ENCODE assay signal across 1 cellular context in the genomic region with DNA sequence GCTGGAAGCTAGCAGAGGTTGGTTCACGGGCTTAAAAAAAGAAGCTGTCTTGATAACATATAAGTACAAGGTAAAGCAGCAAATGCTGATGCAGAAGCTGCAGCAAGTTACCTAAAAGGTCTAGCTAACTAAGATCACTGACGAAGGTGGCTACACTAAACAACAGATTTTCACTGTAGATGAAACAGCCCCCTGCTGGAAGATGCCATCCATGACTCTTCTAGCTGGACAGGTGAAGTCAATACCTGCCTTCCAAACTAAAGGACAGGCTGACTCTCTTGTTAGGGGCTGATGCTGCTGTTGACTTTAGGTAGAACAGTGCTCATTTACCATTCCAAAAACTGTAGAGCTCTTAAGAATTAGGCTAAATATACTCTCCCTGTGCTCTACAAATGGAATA.
TF ChIP-seq lines count a peak whose summit lies in the region.

No MANE protein-coding gene starts in this region.

TF ChIP-seq in WTC11, 78 proteins besides CTCF, POLR2A, EP300 and RAD21 (continued from another document):
- TF ChIP-seq, protein P1, sequence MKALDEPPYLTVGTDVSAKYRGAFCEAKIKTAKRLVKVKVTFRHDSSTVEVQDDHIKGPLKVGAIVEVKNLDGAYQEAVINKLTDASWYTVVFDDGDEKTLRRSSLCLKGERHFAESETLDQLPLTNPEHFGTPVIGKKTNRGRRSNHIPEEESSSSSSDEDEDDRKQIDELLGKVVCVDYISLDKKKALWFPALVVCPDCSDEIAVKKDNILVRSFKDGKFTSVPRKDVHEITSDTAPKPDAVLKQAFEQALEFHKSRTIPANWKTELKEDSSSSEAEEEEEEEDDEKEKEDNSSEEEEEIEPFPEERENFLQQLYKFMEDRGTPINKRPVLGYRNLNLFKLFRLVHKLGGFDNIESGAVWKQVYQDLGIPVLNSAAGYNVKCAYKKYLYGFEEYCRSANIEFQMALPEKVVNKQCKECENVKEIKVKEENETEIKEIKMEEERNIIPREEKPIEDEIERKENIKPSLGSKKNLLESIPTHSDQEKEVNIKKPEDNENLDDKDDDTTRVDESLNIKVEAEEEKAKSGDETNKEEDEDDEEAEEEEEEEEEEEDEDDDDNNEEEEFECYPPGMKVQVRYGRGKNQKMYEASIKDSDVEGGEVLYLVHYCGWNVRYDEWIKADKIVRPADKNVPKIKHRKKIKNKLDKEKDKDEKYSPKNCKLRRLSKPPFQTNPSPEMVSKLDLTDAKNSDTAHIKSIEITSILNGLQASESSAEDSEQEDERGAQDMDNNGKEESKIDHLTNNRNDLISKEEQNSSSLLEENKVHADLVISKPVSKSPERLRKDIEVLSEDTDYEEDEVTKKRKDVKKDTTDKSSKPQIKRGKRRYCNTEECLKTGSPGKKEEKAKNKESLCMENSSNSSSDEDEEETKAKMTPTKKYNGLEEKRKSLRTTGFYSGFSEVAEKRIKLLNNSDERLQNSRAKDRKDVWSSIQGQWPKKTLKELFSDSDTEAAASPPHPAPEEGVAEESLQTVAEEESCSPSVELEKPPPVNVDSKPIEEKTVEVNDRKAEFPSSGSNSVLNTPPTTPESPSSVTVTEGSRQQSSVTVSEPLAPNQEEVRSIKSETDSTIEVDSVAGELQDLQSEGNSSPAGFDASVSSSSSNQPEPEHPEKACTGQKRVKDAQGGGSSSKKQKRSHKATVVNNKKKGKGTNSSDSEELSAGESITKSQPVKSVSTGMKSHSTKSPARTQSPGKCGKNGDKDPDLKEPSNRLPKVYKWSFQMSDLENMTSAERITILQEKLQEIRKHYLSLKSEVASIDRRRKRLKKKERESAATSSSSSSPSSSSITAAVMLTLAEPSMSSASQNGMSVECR (CRISPR knock-in tag; IDR thresholded peaks at IDR 0.05; ENCODE audit: borderline replicate concordance): no peak
